10 cellular contexts compared by ENCODE assay signal in genomic region chr4:54433686-54434085, GRCh38.
A peak's percentile ranks its signal among the peaks of the same experiment; 100 is the strongest.
DNase-seq lines count a peak whose midpoint lies in the region; ATAC-seq and TF ChIP-seq lines count a peak whose summit lies in the region.
"Had no signal": no experiment of that assay in that cellular context is flagged by ENCODE, and none has a peak within 500 bp of the region (broad histone marks: within the 10 kb centered on the region; RNA-seq: fewer than 3 reads in every experiment).

No MANE protein-coding gene starts in this region.

- ATAC-seq in GM19463 (IDR thresholded peaks at IDR 0.05; ENCODE audit: unreplicated experiment), result no peak

- H3K27ac ChIP-seq in GM23248, result no peak overlapping the region

- DNase-seq in AG04449 (ENCODE audit: low read depth, low spot score) (no peak), GM23248 (peak; percentile 46), iPS DF 19.7 (ENCODE audit: low read depth, low spot score) (peak; percentile 3), HK-2 (ENCODE audit: unreplicated experiment) (no peak), NCI-H446 treated with DMSO at 0.1 percent for 48 hours (lab: John Stamatoyannopoulos, UW) (no peak), GOT3 (lab: John Stamatoyannopoulos, UW) (no peak)
- DNase-seq: kidney glomerular epithelial cell; stimulated activated CD4-positive, alpha-beta T cell treated with anti-CD3 and anti-CD28 coated beads, Interleukin-12 subunit alpha, Interleukin-12 subunit beta, amount 100 ng/mL, for 4 hours had no signal

- H3K36me3 ChIP-seq in GM23248 (ENCODE audit: low read depth), result no peaks in the 10 kb centered on the region

- peaks cover 4% of the 10 kb centered on the region; the same call in 1 of the 2 replicates for H3F3A ChIP-seq in GM23248 (ENCODE audit: insufficient read depth)

- H3K9me2 ChIP-seq in GM23248 (ENCODE audit: insufficient read depth), result no peaks in the 10 kb centered on the region

- H3K4me1 ChIP-seq in GM23248 (ENCODE audit: insufficient read depth), result no peaks in the 10 kb centered on the region

- POLR2A ChIA-PET in AG04449 (lab: Yijun Ruan, JAX), result no interaction called here

- no peak overlapping the region for H3K9ac ChIP-seq in GM23248

- no peaks in the 10 kb centered on the region for H3K27me3 ChIP-seq in GM23248 (replicated peaks; ENCODE audit: insufficient read depth)

- H4K20me1 ChIP-seq in GM23248 (ENCODE audit: insufficient read depth), result no peaks in the 10 kb centered on the region

- CTCF ChIA-PET in AG04449 (lab: Yijun Ruan, JAX), result interaction anchor here (0.8 to 5.7 kb wide), 12 partner anchors 9 to 259 kb away, joined by 3 to 43 read pairs (median 4); no protein-coding TSS in a partner anchor

- TF ChIP-seq CTCF in AG04449 (IDR thresholded peaks at IDR 0.05; ENCODE audit: insufficient read depth, low read length, missing control alignments) (peak; percentile 10), WI38 (IDR thresholded peaks at IDR 0.05; ENCODE audit: low read depth, low read length) (peak; percentile 48)

- no peak overlapping the region for H3K4me3 ChIP-seq in AG04449 (ENCODE audit: low read depth, low read length)
- no peak overlapping the region for H3K4me3 ChIP-seq in GM23248
- no peak overlapping the region for H3K4me3 ChIP-seq in WI38 (ENCODE audit: low read depth, low read length)

- H3K9me3 ChIP-seq in GM23248 (ENCODE audit: low read depth), result no peaks in the 10 kb centered on the region

- no peak overlapping the region for H3K4me2 ChIP-seq in GM23248 (ENCODE audit: unreplicated experiment)

- H2AFZ ChIP-seq in GM23248, result no peak overlapping the region

- no peaks in the 10 kb centered on the region for H3K79me2 ChIP-seq in GM23248 (ENCODE audit: insufficient read depth)

- WGBS in GM23248 (ENCODE audit: low coverage in 1 of 2, low lambda C conversion rate in 2 of 2, missing lambda C conversion rate in 2 of 2), 2 experiments, result 40 to 49% methylated on average over 3 of the region's 3 CpGs

- in situ Hi-C loops in GM23248 (cut with MboI), result no loop called here

Comparison
In these comparisons a context has a peak if more than half of its experiments do, and no peak if none do; other contexts are left out.
1. DNase-seq: peak in GM23248 (single experiment) and iPS DF 19.7 (single experiment); none in AG04449 (single experiment), HK-2 (single experiment), NCI-H446 treated with DMSO at 0.1 percent for 48 hours (single experiment) and GOT3 (single experiment).